Comparison of ENCODE assay signal across 27 cellular contexts in the genomic region with DNA sequence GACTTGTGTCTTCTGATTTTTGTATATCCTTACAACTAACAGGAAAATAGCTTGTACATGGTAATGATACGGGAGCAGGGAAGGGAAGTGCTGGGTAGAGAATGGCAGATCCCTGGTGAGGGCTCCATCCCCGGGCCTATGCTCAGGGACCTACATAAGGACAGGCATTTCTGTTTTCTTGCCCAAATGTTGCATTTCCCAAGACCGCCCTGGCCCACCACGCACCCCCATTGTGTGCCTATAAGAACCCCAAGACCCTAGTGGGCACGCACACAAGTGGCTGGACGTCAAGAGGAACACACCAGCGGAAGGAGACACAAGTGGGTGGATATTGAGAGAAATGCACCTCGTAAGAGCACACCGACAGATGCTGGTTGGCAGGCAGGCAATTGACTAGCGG.
"Had no signal": no experiment of that assay in that cellular context is flagged by ENCODE, and none has a peak within 500 bp of the region (broad histone marks: within the 10 kb centered on the region; RNA-seq: fewer than 3 reads in every experiment).

No MANE protein-coding gene starts in this region.

- ATAC-seq: naive thymus-derived CD4-positive, alpha-beta T cell; natural killer cell; pancreas; psoas muscle; right cardiac atrium; right lobe of liver; stimulated activated naive B cell treated with anti-CD40 and anti-IgM and Interleukin-4, amounts not matched to agents 10 μg/mL and 1 μg/mL and 100 μg/mL, for 72 hours had no signal

- H3K9me3 ChIP-seq: neutrophil, pancreas, psoas muscle, right lobe of liver, sigmoid colon, suprapubic skin, thoracic aorta, thyroid gland, tibial nerve, upper lobe of left lung, vagina had no signal

- H3K4me1 ChIP-seq: neural progenitor cell, pancreas, psoas muscle, right lobe of liver, sigmoid colon, suprapubic skin, tibial nerve, upper lobe of left lung, vagina had no signal

- H3K27ac Mint-ChIP-seq: naive thymus-derived CD4-positive, alpha-beta T cell; natural killer cell; nephron; neural progenitor cell; progenitor cell of endocrine pancreas; stimulated activated effector memory CD8-positive, alpha-beta T cell treated with anti-CD3 and anti-CD28 coated beads, Interleukin-12 subunit alpha, Interleukin-12 subunit beta, amount 100 ng/mL, for 72 hours; stimulated activated naive B cell treated with anti-CD40 and anti-IgM and Interleukin-4, amounts not matched to agents 10 μg/mL and 1 μg/mL and 100 μg/mL, for 72 hours; stimulated activated naive CD8-positive, alpha-beta T cell treated with anti-CD3 and anti-CD28 coated beads, Interleukin-15, Interleukin-2, amounts not matched to agents 100 ng/mL and 50 ng/mL, for 24 hours had no signal

- H3K4me1 Mint-ChIP-seq: naive thymus-derived CD4-positive, alpha-beta T cell; natural killer cell; nephron; neural progenitor cell; stimulated activated effector memory CD8-positive, alpha-beta T cell treated with anti-CD3 and anti-CD28 coated beads, Interleukin-12 subunit alpha, Interleukin-12 subunit beta, amount 100 ng/mL, for 72 hours; stimulated activated naive B cell treated with anti-CD40 and anti-IgM and Interleukin-4, amounts not matched to agents 10 μg/mL and 1 μg/mL and 100 μg/mL, for 72 hours had no signal

- H3K36me3 Mint-ChIP-seq: naive thymus-derived CD4-positive, alpha-beta T cell; natural killer cell; neural progenitor cell; stimulated activated effector memory CD8-positive, alpha-beta T cell treated with anti-CD3 and anti-CD28 coated beads, Interleukin-12 subunit alpha, Interleukin-12 subunit beta, amount 100 ng/mL, for 72 hours; stimulated activated naive B cell treated with anti-CD40 and anti-IgM and Interleukin-4, amounts not matched to agents 10 μg/mL and 1 μg/mL and 100 μg/mL, for 72 hours had no signal

- H3K4me3 ChIP-seq: neural progenitor cell, pancreas, psoas muscle, right lobe of liver, sigmoid colon, suprapubic skin, thoracic aorta, thyroid gland, tibial nerve, upper lobe of left lung, vagina had no signal

- H3K9ac ChIP-seq: neural progenitor cell had no signal

- DNase-seq: natural killer cell; nucleus accumbens; pancreas; right cardiac atrium; right lobe of liver; sigmoid colon; small intestine; stimulated activated CD4-positive, alpha-beta T cell treated with anti-CD3 and anti-CD28 coated beads, Interleukin-4, amount 100 ng/mL, for 24 hours; stimulated activated naive B cell treated with anti-CD40 and anti-IgM and Interleukin-4, amounts not matched to agents 10 μg/mL and 1 μg/mL and 100 μg/mL, for 72 hours; stimulated activated naive CD4-positive, alpha-beta T cell treated with Interleukin-2 at 50 U/mL for 16 hours; substantia nigra; thyroid gland; trophoblast cell; upper lobe of left lung had no signal

- H3K4me3 Mint-ChIP-seq: naive thymus-derived CD4-positive, alpha-beta T cell; natural killer cell; nephron; neural progenitor cell; stimulated activated effector memory CD8-positive, alpha-beta T cell treated with anti-CD3 and anti-CD28 coated beads, Interleukin-12 subunit alpha, Interleukin-12 subunit beta, amount 100 ng/mL, for 72 hours; stimulated activated naive B cell treated with anti-CD40 and anti-IgM and Interleukin-4, amounts not matched to agents 10 μg/mL and 1 μg/mL and 100 μg/mL, for 72 hours; stimulated activated naive CD8-positive, alpha-beta T cell treated with anti-CD3 and anti-CD28 coated beads, Interleukin-15, Interleukin-2, amounts not matched to agents 100 ng/mL and 50 ng/mL, for 24 hours had no signal

- FAIRE-seq: pancreas, urothelium cell line had no signal

- H3K4me2 ChIP-seq: neural progenitor cell had no signal

- H3K27ac ChIP-seq: neural progenitor cell, neutrophil, pancreas, psoas muscle, right lobe of liver, sigmoid colon, suprapubic skin, thoracic aorta, thyroid gland, tibial nerve, upper lobe of left lung, vagina had no signal

- H3K27me3 Mint-ChIP-seq: stimulated activated naive B cell treated with anti-CD40 and anti-IgM and Interleukin-4, amounts not matched to agents 10 μg/mL and 1 μg/mL and 100 μg/mL, for 72 hours; stimulated activated naive CD8-positive, alpha-beta T cell treated with anti-CD3 and anti-CD28 coated beads, Interleukin-15, Interleukin-2, amounts not matched to agents 100 ng/mL and 50 ng/mL, for 24 hours had no signal

- H3K9me3 Mint-ChIP-seq: stimulated activated effector memory CD8-positive, alpha-beta T cell treated with anti-CD3 and anti-CD28 coated beads, Interleukin-12 subunit alpha, Interleukin-12 subunit beta, amount 100 ng/mL, for 72 hours; stimulated activated naive CD8-positive, alpha-beta T cell treated with anti-CD3 and anti-CD28 coated beads, Interleukin-15, Interleukin-2, amounts not matched to agents 100 ng/mL and 50 ng/mL, for 24 hours had no signal

- H3K36me3 ChIP-seq: neural progenitor cell, neutrophil, pancreas, right lobe of liver, sigmoid colon, suprapubic skin, thoracic aorta, thyroid gland, tibial nerve, upper lobe of left lung, vagina had no signal

- H3K27me3 ChIP-seq: neural progenitor cell, neutrophil, pancreas, right lobe of liver, sigmoid colon, suprapubic skin, thyroid gland, tibial nerve, upper lobe of left lung, vagina had no signal
